Comparison of ENCODE assay signal across 1 cellular context in the genomic region with DNA sequence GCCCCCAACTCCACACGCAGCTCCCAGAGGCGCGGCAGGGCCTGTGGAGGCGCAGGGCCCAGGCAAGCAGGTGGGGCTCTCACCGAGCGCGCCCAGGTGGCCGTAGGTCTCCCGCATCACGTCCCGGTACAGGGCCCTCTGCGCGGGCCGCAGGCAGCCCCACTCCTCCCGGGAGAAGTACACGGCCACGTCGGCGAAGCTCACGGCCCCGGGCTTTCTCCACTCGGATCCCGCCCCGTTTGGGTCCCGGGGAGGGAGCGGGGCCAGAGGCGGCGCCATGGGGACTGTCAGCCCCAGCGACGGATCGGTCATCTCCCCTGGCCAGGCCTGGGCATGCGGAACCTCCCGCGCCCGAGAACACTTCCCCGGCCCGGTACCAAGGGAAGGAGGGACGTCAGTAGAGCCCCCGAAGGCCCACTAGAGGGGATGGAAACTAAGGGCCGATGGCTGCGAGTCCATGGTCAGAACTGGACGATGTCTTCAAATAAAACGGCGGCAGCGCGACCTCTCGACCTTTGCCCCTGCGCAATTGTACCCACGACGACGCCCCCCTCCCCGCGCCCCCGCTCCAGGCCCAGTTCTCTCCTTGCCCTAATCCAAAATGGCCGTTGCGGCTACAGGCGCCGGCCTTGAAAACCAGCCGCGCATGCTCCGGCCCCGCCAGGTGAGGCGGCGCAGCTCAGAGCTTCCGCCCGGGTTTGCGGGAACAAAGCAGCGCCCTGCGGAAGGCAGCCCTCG.
TF ChIP-seq lines count a peak whose summit lies in the region.

TSS of gene ZNF747 (minus strand) at position 491 of the 738 bp plus-strand sequence. CDS start at position 312, 179 bp downstream.

TF ChIP-seq in HepG2, 621 proteins besides CTCF, POLR2A, EP300 and RAD21 (continued from another document and continues in another):
- TF ChIP-seq, protein P1, sequence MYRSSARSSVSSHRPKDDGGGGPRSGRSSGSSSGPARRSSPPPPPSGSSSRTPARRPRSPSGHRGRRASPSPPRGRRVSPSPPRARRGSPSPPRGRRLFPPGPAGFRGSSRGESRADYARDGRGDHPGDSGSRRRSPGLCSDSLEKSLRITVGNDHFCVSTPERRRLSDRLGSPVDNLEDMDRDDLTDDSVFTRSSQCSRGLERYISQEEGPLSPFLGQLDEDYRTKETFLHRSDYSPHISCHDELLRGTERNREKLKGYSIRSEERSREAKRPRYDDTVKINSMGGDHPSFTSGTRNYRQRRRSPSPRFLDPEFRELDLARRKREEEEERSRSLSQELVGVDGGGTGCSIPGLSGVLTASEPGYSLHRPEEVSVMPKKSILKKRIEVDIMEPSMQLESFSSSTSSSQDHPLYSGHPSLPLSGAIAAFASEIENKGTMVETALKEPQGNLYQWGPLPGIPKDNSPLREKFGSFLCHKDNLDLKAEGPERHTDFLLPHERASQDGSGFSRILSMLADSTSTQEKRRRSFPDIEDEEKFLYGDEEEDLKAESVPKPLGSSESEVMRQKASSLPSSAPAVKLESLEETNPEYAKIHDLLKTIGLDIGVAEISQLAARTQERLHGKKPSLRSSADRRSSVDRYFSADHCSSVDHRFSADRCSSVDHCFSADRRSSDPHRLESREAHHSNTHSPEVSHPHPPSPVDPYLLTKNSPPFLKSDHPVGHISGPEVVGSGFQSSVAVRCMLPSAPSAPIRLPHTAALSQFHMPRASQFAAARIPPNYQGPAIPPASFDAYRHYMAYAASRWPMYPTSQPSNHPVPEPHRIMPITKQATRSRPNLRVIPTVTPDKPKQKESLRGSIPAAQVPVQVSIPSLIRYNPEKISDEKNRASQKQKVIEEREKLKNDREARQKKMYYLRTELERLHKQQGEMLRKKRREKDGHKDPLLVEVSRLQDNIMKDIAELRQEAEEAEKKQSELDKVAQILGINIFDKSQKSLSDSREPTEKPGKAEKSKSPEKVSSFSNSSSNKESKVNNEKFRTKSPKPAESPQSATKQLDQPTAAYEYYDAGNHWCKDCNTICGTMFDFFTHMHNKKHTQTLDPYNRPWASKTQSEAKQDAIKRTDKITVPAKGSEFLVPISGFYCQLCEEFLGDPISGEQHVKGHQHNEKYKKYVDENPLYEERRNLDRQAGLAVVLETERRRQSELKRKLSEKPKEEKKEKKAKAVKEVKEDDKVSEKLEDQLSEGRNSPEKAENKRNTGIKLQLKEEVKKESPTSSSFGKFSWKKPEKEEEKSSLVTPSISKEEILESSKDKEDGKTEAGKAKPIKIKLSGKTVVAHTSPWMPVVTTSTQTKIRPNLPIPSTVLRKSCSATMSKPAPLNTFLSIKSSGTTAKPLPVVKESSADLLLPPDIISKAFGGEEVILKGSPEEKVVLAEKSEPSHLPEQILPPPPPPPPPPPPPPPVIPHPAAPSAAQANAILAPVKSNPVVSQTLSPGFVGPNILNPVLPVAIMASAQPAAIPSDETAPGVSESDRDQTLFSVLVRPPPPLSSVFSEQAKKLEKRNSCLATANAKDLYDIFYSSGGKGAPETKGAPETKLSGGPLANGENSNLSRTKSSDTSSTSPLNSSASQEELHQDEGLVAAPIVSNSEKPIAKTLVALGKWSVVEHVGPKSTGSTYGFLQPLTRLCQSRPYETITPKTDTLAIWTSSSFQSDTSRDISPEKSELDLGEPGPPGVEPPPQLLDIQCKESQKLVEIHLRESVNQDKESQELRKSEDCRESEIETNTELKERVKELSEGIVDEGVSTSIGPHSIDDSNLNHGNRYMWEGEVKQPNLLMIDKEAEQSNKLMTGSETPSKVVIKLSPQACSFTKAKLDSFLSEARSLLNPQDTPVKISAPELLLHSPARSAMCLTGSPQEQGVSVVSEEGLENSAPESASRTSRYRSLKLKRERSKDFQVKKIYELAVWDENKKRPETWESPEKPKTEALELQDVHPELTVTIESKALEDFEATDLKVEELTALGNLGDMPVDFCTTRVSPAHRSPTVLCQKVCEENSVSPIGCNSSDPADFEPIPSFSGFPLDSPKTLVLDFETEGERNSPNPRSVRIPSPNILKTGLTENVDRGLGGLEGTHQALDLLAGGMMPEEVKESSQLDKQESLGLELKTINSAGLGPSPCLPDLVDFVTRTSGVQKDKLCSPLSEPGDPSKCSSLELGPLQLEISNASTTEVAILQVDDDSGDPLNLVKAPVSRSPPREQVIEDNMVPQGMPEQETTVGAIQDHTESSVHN (CRISPR knock-in tag; IDR thresholded peaks at IDR 0.05), result no peak
- TF ChIP-seq KLF15 (CRISPR knock-in tag; IDR thresholded peaks at IDR 0.05; ENCODE audit: borderline replicate concordance) (peak; percentile 89; the same call in 1 of the 2 replicates), HOXA9 (CRISPR knock-in tag; IDR thresholded peaks at IDR 0.05; ENCODE audit: borderline replicate concordance) (peak; percentile 76), PAXIP1 (CRISPR knock-in tag; conservative IDR thresholded peaks at IDR 0.05) (0 out of 2 replicates have a peak, but pooled peaks have one; percentile 60), GATAD1 (CRISPR knock-in tag; IDR thresholded peaks at IDR 0.05) (peak; percentile 90), SUZ12 (IDR thresholded peaks at IDR 0.05; ENCODE audit: low read depth, low read length) (no peak), MED8 (CRISPR knock-in tag; IDR thresholded peaks at IDR 0.05; ENCODE audit: insufficient replicate concordance) (peak; percentile 85), ZNF230 (CRISPR knock-in tag; IDR thresholded peaks at IDR 0.05) (no peak; the same call in 1 of the 2 replicates), THRA (CRISPR knock-in tag; IDR thresholded peaks at IDR 0.05; ENCODE audit: borderline replicate concordance) (peak; percentile 59), MAFG (CRISPR knock-in tag; IDR thresholded peaks at IDR 0.05) (0 out of 2 replicates have a peak, but pooled peaks have one; percentile 61), KMT2A (CRISPR knock-in tag; IDR thresholded peaks at IDR 0.05) (peak; percentile 94), ZNF264 (CRISPR knock-in tag; IDR thresholded peaks at IDR 0.05) (no peak; the same call in 1 of the 2 replicates), ZNF468 (CRISPR knock-in tag; IDR thresholded peaks at IDR 0.05) (no peak), ADNP (CRISPR knock-in tag; IDR thresholded peaks at IDR 0.05) (no peak), CBX1 (IDR thresholded peaks at IDR 0.05; ENCODE audit: low read depth) (peak; percentile 52), ZNF589 (CRISPR knock-in tag; conservative IDR thresholded peaks at IDR 0.05) (peak; percentile 87), ZBTB10 (CRISPR knock-in tag; IDR thresholded peaks at IDR 0.05; ENCODE audit: borderline replicate concordance) (no peak; the same call in 1 of the 2 replicates), SPEN (CRISPR knock-in tag; IDR thresholded peaks at IDR 0.05; ENCODE audit: low read depth) (peak; percentile 88), HMGA1 (CRISPR knock-in tag; conservative IDR thresholded peaks at IDR 0.05) (no peak), REL (CRISPR knock-in tag; conservative IDR thresholded peaks at IDR 0.05) (no peak), TRIM24 (CRISPR knock-in tag; IDR thresholded peaks at IDR 0.05) (no peak)
- TF ChIP-seq, protein P2, sequence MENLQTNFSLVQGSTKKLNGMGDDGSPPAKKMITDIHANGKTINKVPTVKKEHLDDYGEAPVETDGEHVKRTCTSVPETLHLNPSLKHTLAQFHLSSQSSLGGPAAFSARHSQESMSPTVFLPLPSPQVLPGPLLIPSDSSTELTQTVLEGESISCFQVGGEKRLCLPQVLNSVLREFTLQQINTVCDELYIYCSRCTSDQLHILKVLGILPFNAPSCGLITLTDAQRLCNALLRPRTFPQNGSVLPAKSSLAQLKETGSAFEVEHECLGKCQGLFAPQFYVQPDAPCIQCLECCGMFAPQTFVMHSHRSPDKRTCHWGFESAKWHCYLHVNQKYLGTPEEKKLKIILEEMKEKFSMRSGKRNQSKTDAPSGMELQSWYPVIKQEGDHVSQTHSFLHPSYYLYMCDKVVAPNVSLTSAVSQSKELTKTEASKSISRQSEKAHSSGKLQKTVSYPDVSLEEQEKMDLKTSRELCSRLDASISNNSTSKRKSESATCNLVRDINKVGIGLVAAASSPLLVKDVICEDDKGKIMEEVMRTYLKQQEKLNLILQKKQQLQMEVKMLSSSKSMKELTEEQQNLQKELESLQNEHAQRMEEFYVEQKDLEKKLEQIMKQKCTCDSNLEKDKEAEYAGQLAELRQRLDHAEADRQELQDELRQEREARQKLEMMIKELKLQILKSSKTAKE (CRISPR knock-in tag; IDR thresholded peaks at IDR 0.05; ENCODE audit: borderline replicate concordance), result peak; percentile 58
- TF ChIP-seq, protein P3, sequence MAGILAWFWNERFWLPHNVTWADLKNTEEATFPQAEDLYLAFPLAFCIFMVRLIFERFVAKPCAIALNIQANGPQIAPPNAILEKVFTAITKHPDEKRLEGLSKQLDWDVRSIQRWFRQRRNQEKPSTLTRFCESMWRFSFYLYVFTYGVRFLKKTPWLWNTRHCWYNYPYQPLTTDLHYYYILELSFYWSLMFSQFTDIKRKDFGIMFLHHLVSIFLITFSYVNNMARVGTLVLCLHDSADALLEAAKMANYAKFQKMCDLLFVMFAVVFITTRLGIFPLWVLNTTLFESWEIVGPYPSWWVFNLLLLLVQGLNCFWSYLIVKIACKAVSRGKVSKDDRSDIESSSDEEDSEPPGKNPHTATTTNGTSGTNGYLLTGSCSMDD (CRISPR knock-in tag; IDR thresholded peaks at IDR 0.05), result no peak
- TF ChIP-seq, protein P4, sequence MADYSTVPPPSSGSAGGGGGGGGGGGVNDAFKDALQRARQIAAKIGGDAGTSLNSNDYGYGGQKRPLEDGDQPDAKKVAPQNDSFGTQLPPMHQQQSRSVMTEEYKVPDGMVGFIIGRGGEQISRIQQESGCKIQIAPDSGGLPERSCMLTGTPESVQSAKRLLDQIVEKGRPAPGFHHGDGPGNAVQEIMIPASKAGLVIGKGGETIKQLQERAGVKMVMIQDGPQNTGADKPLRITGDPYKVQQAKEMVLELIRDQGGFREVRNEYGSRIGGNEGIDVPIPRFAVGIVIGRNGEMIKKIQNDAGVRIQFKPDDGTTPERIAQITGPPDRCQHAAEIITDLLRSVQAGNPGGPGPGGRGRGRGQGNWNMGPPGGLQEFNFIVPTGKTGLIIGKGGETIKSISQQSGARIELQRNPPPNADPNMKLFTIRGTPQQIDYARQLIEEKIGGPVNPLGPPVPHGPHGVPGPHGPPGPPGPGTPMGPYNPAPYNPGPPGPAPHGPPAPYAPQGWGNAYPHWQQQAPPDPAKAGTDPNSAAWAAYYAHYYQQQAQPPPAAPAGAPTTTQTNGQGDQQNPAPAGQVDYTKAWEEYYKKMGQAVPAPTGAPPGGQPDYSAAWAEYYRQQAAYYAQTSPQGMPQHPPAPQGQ (CRISPR knock-in tag; IDR thresholded peaks at IDR 0.05; ENCODE audit: borderline replicate concordance), result no peak
